In genomic region chr17:58254803-58255202, GRCh38 we compare ENCODE assay signal across 18 cellular contexts. TPM values are rescaled to one million over a fixed set of nuclear protein-coding genes. Genes with fewer than 3 reads are reported as not detected.
DNase-seq lines count a peak whose midpoint lies in the region; ATAC-seq, FAIRE-seq and TF ChIP-seq lines count a peak whose summit lies in the region.
"Had no signal": no experiment of that assay in that cellular context is flagged by ENCODE, and none has a peak within 500 bp of the region (broad histone marks: within the 10 kb centered on the region; RNA-seq: fewer than 3 reads in every experiment).

No MANE protein-coding gene starts in this region.

- no peak overlapping the region for H2AK5ac ChIP-seq in H1 (ENCODE audit: low read depth, low read length)

- H3K4me2 ChIP-seq in MM.1S (ENCODE audit: low read depth, low read length) (no peak overlapping the region), H1 (ENCODE audit: insufficient read depth in 1 of 2, low read depth in 2 of 2, low read length in 2 of 2) (peak overlapping the region; percentile 30 to 56; a peak in 2 of 4 replicates)

- no peaks in the 10 kb centered on the region for H3K36me3 ChIP-seq in MM.1S (replicated peaks; ENCODE audit: insufficient read depth, low read length)
- no peaks in the 10 kb centered on the region for H3K36me3 ChIP-seq in H1 (ENCODE audit: control insufficient read depth in 2 of 4, insufficient read depth in 4 of 4, low read length in 3 of 4)
- H3K36me3 ChIP-seq: heart right ventricle had no signal

- WGBS in H1 (ENCODE audit: extremely low coverage in 1 of 2, insufficient coverage in 1 of 2, insufficient read length in 1 of 2, insufficient replicate concordance in 2 of 2, low coverage in 1 of 2, low lambda C conversion rate in 2 of 2, missing lambda C conversion rate in 1 of 2), 2 experiments = 28% methylated on average over 8 of the region's 8 CpGs; no CpG with 5 or more reads in 1 of the 2 experiments

- no peaks in the 10 kb centered on the region for H3K4me1 Mint-ChIP-seq in progenitor cell of endocrine pancreas (ENCODE audit: low read depth)
- H3K4me1 Mint-ChIP-seq: neural crest cell had no signal

- no peak overlapping the region for H3K18ac ChIP-seq in H1 (ENCODE audit: extremely low read depth, low read length)

- CTCF ChIA-PET in H1 (lab: Charles Lee; ENCODE audit: partially characterized antibody) = interaction anchor here (0.8 to 2.7 kb wide), 19 partner anchors 8 to 450 kb away, joined by 3 to 15 read pairs (median 4); partner anchors contain the start of gene MPO

- H3K9ac ChIP-seq in MM.1S (ENCODE audit: low read length) (no peak overlapping the region), H1 (replicated peaks in 1 of 4; ENCODE audit: extremely low read depth in 1 of 4, low read depth in 3 of 4, low read length in 3 of 4) (no peak overlapping the region)

- peaks cover 3% of the 10 kb centered on the region for H3K4me1 ChIP-seq in MM.1S (ENCODE audit: low read length)
- no peaks in the 10 kb centered on the region for H3K4me1 ChIP-seq in H1 (replicated peaks in 1 of 4; ENCODE audit: control insufficient read depth in 3 of 4, insufficient read depth in 4 of 4, low read length in 3 of 4)

- H3K36me3 Mint-ChIP-seq in progenitor cell of endocrine pancreas (ENCODE audit: insufficient read depth) = no peaks in the 10 kb centered on the region
- H3K36me3 Mint-ChIP-seq: activated CD4-positive, alpha-beta memory T cell treated with anti-CD3 and anti-CD28 coated beads for 36 hours; CD8-positive, alpha-beta T cell had no signal

- H2BK5ac ChIP-seq in H1 (ENCODE audit: low read depth, low read length) = no peak overlapping the region

- H2AFZ ChIP-seq in MM.1S (ENCODE audit: low read length) = no peak overlapping the region
- H2AFZ ChIP-seq in H1 (ENCODE audit: low read length) = peak overlapping the region; percentile 99

- TF ChIP-seq EP300 in H1 (IDR thresholded peaks at IDR 0.05; ENCODE audit: borderline replicate concordance in 1 of 2, low read depth in 2 of 2, low read length in 2 of 2) = no peak

- DNase-seq in MM.1S = no peak
- peak in 1 of 2 experiments; percentile 70 for DNase-seq in H1 (ENCODE audit: low read depth in 1 of 2, low spot score in 2 of 2)
- no peak for DNase-seq in progenitor cell of endocrine pancreas (ENCODE audit: low spot score, unreplicated experiment)
- DNase-seq: activated CD4-positive, alpha-beta memory T cell treated with anti-CD3 and anti-CD28 coated beads for 36 hours; heart right ventricle; KBM-7; NCI-H1694; NCI-H748 treated with DMSO at 0.1 percent for 48 hours; T-helper 9 cell had no signal

- TF ChIP-seq RAD21 in H1 (IDR thresholded peaks at IDR 0.05 in 1 of 2, conservative IDR thresholded peaks at IDR 0.05 in 1 of 2; ENCODE audit: low read depth in 2 of 2, low read length in 2 of 2) = peak; percentile 38 to 58; a peak in 3 of 4 replicates

- H2BK12ac ChIP-seq in H1 (ENCODE audit: low read depth, low read length) = no peak overlapping the region

- H3K4me3 Mint-ChIP-seq in progenitor cell of endocrine pancreas (ENCODE audit: low read depth) = no peak overlapping the region
- H3K4me3 Mint-ChIP-seq: activated CD4-positive, alpha-beta memory T cell treated with anti-CD3 and anti-CD28 coated beads for 36 hours; CD8-positive, alpha-beta T cell; neural crest cell had no signal

- H4K20me1 ChIP-seq in MM.1S (ENCODE audit: insufficient read depth, low read length) = no peaks in the 10 kb centered on the region
- H4K20me1 ChIP-seq in H1 (replicated peaks in 1 of 2; ENCODE audit: control insufficient read depth in 1 of 2, insufficient read depth in 2 of 2, low read length in 2 of 2) = no peaks in the 10 kb centered on the region

- H3K79me2 ChIP-seq in MM.1S (ENCODE audit: low read length) = no peaks in the 10 kb centered on the region
- no peaks in the 10 kb centered on the region for H3K79me2 ChIP-seq in H1 (ENCODE audit: control insufficient read depth in 1 of 2, insufficient read depth in 2 of 2, low read length in 2 of 2)

- no peak overlapping the region for H3K4ac ChIP-seq in H1 (replicated peaks; ENCODE audit: insufficient read length, low read depth, low read length)

- FAIRE-seq in H1 (lab: Jason Lieb, UNC) = no peak
- FAIRE-seq: endothelial cell of umbilical vein had no signal

- no peak overlapping the region for H3K23ac ChIP-seq in H1 (ENCODE audit: insufficient read length)

- no peak overlapping the region for H3K14ac ChIP-seq in H1 (ENCODE audit: insufficient read length)

- no peak overlapping the region for H4K8ac ChIP-seq in H1 (ENCODE audit: extremely low read depth, insufficient read depth, low read length)

- H3K27me3 ChIP-seq in MM.1S (replicated peaks; ENCODE audit: insufficient read depth, low read length) = peaks cover 70% of the 10 kb centered on the region
- H3K27me3 ChIP-seq in H1 (replicated peaks in 1 of 4; ENCODE audit: control insufficient read depth in 3 of 4, extremely low read depth in 1 of 4, insufficient read depth in 3 of 4, low read length in 3 of 4) = peaks cover 19 to 38% (median 26%) of the 10 kb centered on the region in 4 experiments

- H3K27ac ChIP-seq in MM.1S (ENCODE audit: low read length) = no peak overlapping the region
- H3K27ac ChIP-seq in H1 (ENCODE audit: low read depth, low read length) = no peak overlapping the region
- H3K27ac ChIP-seq: heart right ventricle, skin epidermis had no signal

- no peaks in the 10 kb centered on the region for H3K79me1 ChIP-seq in H1 (ENCODE audit: low read depth, low read length)

- no peaks in the 10 kb centered on the region for H3K9me3 ChIP-seq in MM.1S (replicated peaks; ENCODE audit: insufficient read depth, low read length)
- H3K9me3 ChIP-seq in H1 (ENCODE audit: insufficient read depth in 2 of 2, low read depth in 1 of 2, low read length in 1 of 2) = peaks cover 7 to 8% of the 10 kb centered on the region in 2 experiments; a peak in 3 of 4 replicates
- H3K9me3 ChIP-seq: heart right ventricle had no signal

- no peak overlapping the region for H3K56ac ChIP-seq in H1 (replicated peaks; ENCODE audit: insufficient read length, low read depth, low read length)

- H4K5ac ChIP-seq in H1 (ENCODE audit: insufficient read length, low read depth, low read length) = no peak overlapping the region

- no peak overlapping the region for H2BK20ac ChIP-seq in H1 (ENCODE audit: low read length)

- H3K27ac Mint-ChIP-seq in progenitor cell of endocrine pancreas = no peak overlapping the region
- H3K27ac Mint-ChIP-seq: activated CD4-positive, alpha-beta memory T cell treated with anti-CD3 and anti-CD28 coated beads for 36 hours; CD8-positive, alpha-beta T cell had no signal

- no peaks in the 10 kb centered on the region for H3K9me2 ChIP-seq in MM.1S (replicated peaks; ENCODE audit: insufficient read depth, low read length)

- no peak for TF ChIP-seq POLR2A in H1 (IDR thresholded peaks at IDR 0.05; ENCODE audit: control extremely low read depth in 1 of 2, low read depth in 2 of 2, low read length in 2 of 2)

- no peak overlapping the region for H2BK120ac ChIP-seq in H1 (replicated peaks; ENCODE audit: low read depth, low read length)

- peaks cover 84% of the 10 kb centered on the region for H3K27me3 Mint-ChIP-seq in progenitor cell of endocrine pancreas

- no peaks in the 10 kb centered on the region for H3K23me2 ChIP-seq in H1 (ENCODE audit: low read depth, low read length)

- TF ChIP-seq CTCF in GM12873 (IDR thresholded peaks at IDR 0.05; ENCODE audit: insufficient read depth, low read depth, low read length, missing control alignments) (peak; percentile 51), MM.1S (IDR thresholded peaks at IDR 0.05; ENCODE audit: low read length) (peak; percentile 31), H1 (IDR thresholded peaks at IDR 0.05; ENCODE audit: control extremely low read depth in 1 of 3, insufficient read depth in 1 of 3, low read depth in 1 of 3, low read length in 3 of 3) (peak; percentile 74 to 88 (median 78)), progenitor cell of endocrine pancreas (IDR thresholded peaks at IDR 0.05; ENCODE audit: unreplicated experiment) (peak; percentile 46)

- no peaks in the 10 kb centered on the region for H3F3A ChIP-seq in MM.1S (ENCODE audit: insufficient read depth, low read length)

- H4K91ac ChIP-seq in H1 (replicated peaks; ENCODE audit: insufficient read length, low read length) = no peak overlapping the region

- no peak overlapping the region for H3K4me3 ChIP-seq in MM.1S (ENCODE audit: low read length)
- H3K4me3 ChIP-seq in H1 (ENCODE audit: extremely low read depth in 1 of 4, insufficient read depth in 2 of 4, low read depth in 3 of 4, low read length in 4 of 4) = peak overlapping the region in 1 of 4 experiments; percentile 43; a peak in 2 of 8 replicates
- H3K4me3 ChIP-seq: heart right ventricle, skin epidermis had no signal

- H3K9me3 Mint-ChIP-seq in progenitor cell of endocrine pancreas (ENCODE audit: low read depth) = peaks cover 3% of the 10 kb centered on the region
- H3K9me3 Mint-ChIP-seq: activated CD4-positive, alpha-beta memory T cell treated with anti-CD3 and anti-CD28 coated beads for 36 hours; CD8-positive, alpha-beta T cell; neural crest cell had no signal

- POLR2A ChIA-PET in H1 (lab: Charles Lee; ENCODE audit: partially characterized antibody) = interaction anchor here (0.6 to 1.2 kb wide), 3 partner anchors 29 to 145 kb away, joined by 3 read pairs; no protein-coding TSS in a partner anchor

- ATAC-seq in HG03175 (IDR thresholded peaks at IDR 0.05; ENCODE audit: unreplicated experiment) = no peak
- ATAC-seq in HG02623 (IDR thresholded peaks at IDR 0.05; ENCODE audit: unreplicated experiment) = no peak
- no peak for ATAC-seq in HG02884 (IDR thresholded peaks at IDR 0.05; ENCODE audit: unreplicated experiment)
- ATAC-seq: CD8-positive, alpha-beta T cell; heart right ventricle had no signal

- H2BK15ac ChIP-seq in H1 (ENCODE audit: low read length) = no peak overlapping the region

RNA-seq across cellular contexts. Expression of gene LPO, which starts 16.4 kb away (rescaled TPM):
- 0.44 and 0.52 TPM in 2 replicates for total RNA-seq in H1 (2021; fragmentation: NEBNext Ultra II Directional; extraction: Animal tissue kit (Norgen Biotek cat#: 25700))
- 0.38 and 0.46 TPM in 2 replicates for polyA plus RNA-seq in H1 (2011; rRNA removed)
- polyA plus RNA-seq in H1 (2011; cell fraction: cytosol; rRNA removed) = 0.40 TPM
- polyA plus RNA-seq in H1 (2011; cell fraction: nucleus; rRNA removed) = 0.23 TPM
- 0.17 to 0.61 TPM (median 0.40 TPM) in 4 replicates for polyA plus RNA-seq in H1 (2012, experiment 1 of 2)
- 0.17 TPM for polyA plus RNA-seq in H1 (2012, experiment 2 of 2)
- 0.20 TPM for polyA plus RNA-seq in H1 (2013, experiment 1 of 2)
- polyA plus RNA-seq in H1 (2013, experiment 2 of 2) = 0.26 TPM
- 0.51 and 0.85 TPM in 2 replicates for polyA minus RNA-seq in H1 (2011; rRNA and poly(A)+ RNA removed)
- not detected for polyA minus RNA-seq in H1 (2011; cell fraction: cytosol; rRNA and poly(A)+ RNA removed)
- polyA minus RNA-seq in H1 (2011; cell fraction: nucleus; rRNA and poly(A)+ RNA removed) = not detected
- 0.16 TPM in 1 of 2 replicates, not detected in the other for total RNA-seq in progenitor cell of endocrine pancreas
- total RNA-seq: activated CD4-positive, alpha-beta memory T cell treated with anti-CD3 and anti-CD28 coated beads for 36 hours; CD8-positive, alpha-beta T cell; endothelial cell of umbilical vein; heart right ventricle; lung microvascular endothelial cell; neural crest cell had no signal
- polyA plus RNA-seq: endothelial cell of umbilical vein, heart right ventricle had no signal

RNA-seq across cellular contexts. Expression of gene MPO, which starts 25.9 kb away (rescaled TPM):
- total RNA-seq in H1 (2021; fragmentation: NEBNext Ultra II Directional; extraction: Animal tissue kit (Norgen Biotek cat#: 25700)) = 0.74 TPM in 1 of 2 replicates, not detected in the other
- 0.06 and 0.13 TPM in 2 replicates for polyA plus RNA-seq in H1 (2011; rRNA removed)
- polyA plus RNA-seq in H1 (2011; cell fraction: cytosol; rRNA removed) = 0.08 TPM
- 0.61 TPM for polyA plus RNA-seq in H1 (2011; cell fraction: nucleus; rRNA removed)
- polyA plus RNA-seq in H1 (2012, experiment 1 of 2) = not detected in 4 replicates
- 0.04 TPM for polyA plus RNA-seq in H1 (2012, experiment 2 of 2)
- 0.04 TPM for polyA plus RNA-seq in H1 (2013, experiment 1 of 2)
- polyA plus RNA-seq in H1 (2013, experiment 2 of 2) = 0.09 TPM
- polyA minus RNA-seq in H1 (2011; rRNA and poly(A)+ RNA removed) = not detected in 2 replicates
- polyA minus RNA-seq in H1 (2011; cell fraction: cytosol; rRNA and poly(A)+ RNA removed) = not detected
- polyA minus RNA-seq in H1 (2011; cell fraction: nucleus; rRNA and poly(A)+ RNA removed) = not detected
- total RNA-seq in progenitor cell of endocrine pancreas = not detected in 2 replicates
- total RNA-seq: CD8-positive, alpha-beta T cell; endothelial cell of umbilical vein; lung microvascular endothelial cell; neural crest cell had no signal
- polyA plus RNA-seq: endothelial cell of umbilical vein had no signal

RNA-seq across cellular contexts. Expression of gene MKS1, which starts 35.7 kb away (rescaled TPM):
- total RNA-seq in H1 (2021; fragmentation: NEBNext Ultra II Directional; extraction: Animal tissue kit (Norgen Biotek cat#: 25700)) = 20.6 and 21.7 TPM in 2 replicates
- polyA plus RNA-seq in H1 (2011; rRNA removed) = 12.0 and 15.3 TPM in 2 replicates
- 17.6 TPM for polyA plus RNA-seq in H1 (2011; cell fraction: cytosol; rRNA removed)
- 41.4 TPM for polyA plus RNA-seq in H1 (2011; cell fraction: nucleus; rRNA removed)
- polyA plus RNA-seq in H1 (2012, experiment 1 of 2) = 16.1 to 23.2 TPM (median 20.2 TPM) in 4 replicates
- polyA plus RNA-seq in H1 (2012, experiment 2 of 2) = 12.0 TPM
- polyA plus RNA-seq in H1 (2013, experiment 1 of 2) = 10.9 TPM
- polyA plus RNA-seq in H1 (2013, experiment 2 of 2) = 10.2 TPM
- polyA minus RNA-seq in H1 (2011; rRNA and poly(A)+ RNA removed) = 16.0 and 19.4 TPM in 2 replicates
- 10.9 TPM for polyA minus RNA-seq in H1 (2011; cell fraction: cytosol; rRNA and poly(A)+ RNA removed)
- polyA minus RNA-seq in H1 (2011; cell fraction: nucleus; rRNA and poly(A)+ RNA removed) = 24.7 TPM
- total RNA-seq in progenitor cell of endocrine pancreas = 40.0 and 44.3 TPM in 2 replicates
